8 cellular contexts compared by ENCODE assay signal in the genomic region with DNA sequence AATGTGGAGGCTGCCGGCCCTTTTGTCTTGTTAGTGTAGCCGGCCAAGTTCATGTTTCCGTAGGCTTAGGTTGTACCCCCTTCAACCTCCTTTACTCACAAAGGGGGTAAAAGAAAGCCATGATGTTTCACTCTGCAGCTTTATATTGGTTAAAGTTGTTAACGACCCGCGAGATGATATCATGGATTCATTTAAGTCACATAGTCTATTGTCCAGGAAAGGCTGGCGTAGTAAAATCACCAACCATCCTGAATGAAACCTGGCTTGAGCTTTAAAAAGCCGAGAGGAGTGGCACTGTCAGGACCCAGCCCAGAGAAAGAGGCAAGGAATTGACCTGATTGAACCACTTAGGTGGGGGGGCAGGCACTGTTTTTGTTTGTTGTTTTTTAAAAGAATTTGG. TPM values are rescaled to one million over a fixed set of nuclear protein-coding genes. Genes with fewer than 3 reads are reported as not detected.
A peak's percentile ranks its signal among the peaks of the same experiment; 100 is the strongest.
DNase-seq lines count a peak whose midpoint lies in the region; ATAC-seq, FAIRE-seq and TF ChIP-seq lines count a peak whose summit lies in the region.

No MANE protein-coding gene starts in this region.

- intact Hi-C loops in pancreas (cut with DNase I), result loop anchor here in 1 of 3 donors (10.0 kb wide), 1 partner anchor 214 kb away; a partner anchor contains a TSS

- TF ChIP-seq EP300 in SK-N-SH (IDR thresholded peaks at IDR 0.05; ENCODE audit: borderline replicate concordance in 1 of 2, low read depth in 1 of 2, low read length in 1 of 2), result no peak

- TF ChIP-seq CTCF in GM06990 (IDR thresholded peaks at IDR 0.05; ENCODE audit: insufficient read depth, low read length, poor library complexity, severe bottlenecking), result no peak
- no peak for TF ChIP-seq CTCF in SK-N-SH (IDR thresholded peaks at IDR 0.05)
- no peak for TF ChIP-seq CTCF in fibroblast of pulmonary artery (IDR thresholded peaks at IDR 0.05; ENCODE audit: low read length, missing control alignments)
- TF ChIP-seq CTCF in pancreas (IDR thresholded peaks at IDR 0.05), result no peak

- CTCF ChIA-PET in SK-N-SH (lab: Yijun Ruan, JAX), result interaction anchor here (0.8 to 2.7 kb wide), 5 partner anchors 8 to 535 kb away, joined by 3 to 26 read pairs (median 3); a partner anchor contains a TSS

- H4K20me1 ChIP-seq in SK-N-SH (ENCODE audit: insufficient read depth), result no peaks in the 10 kb centered on the region

- 19% methylated on average over 8 of the region's 8 CpGs for WGBS in SK-N-SH (ENCODE audit: low lambda C conversion rate)
- 2% methylated on average over 8 of the region's 8 CpGs for WGBS in pancreas, 2 donors

- no peaks in the 10 kb centered on the region for H3F3A ChIP-seq in SK-N-SH (replicated peaks; ENCODE audit: insufficient read depth)

- POLR2A ChIA-PET in SK-N-SH (lab: Yijun Ruan, JAX), result no interaction called here

- no peak for TF ChIP-seq RAD21 in SK-N-SH (IDR thresholded peaks at IDR 0.05; ENCODE audit: low read length)

- ATAC-seq in pancreas (peak in 2 of 4 donors; percentile 7 to 10), HG02840 (IDR thresholded peaks at IDR 0.05; ENCODE audit: low FRiP score, unreplicated experiment) (no peak), HG03520 (IDR thresholded peaks at IDR 0.05; ENCODE audit: unreplicated experiment) (no peak)

- H3K9ac ChIP-seq in SK-N-SH, result peak overlapping the region; percentile 74

- H2AFZ ChIP-seq in SK-N-SH (ENCODE audit: low read depth), result peak overlapping the region; percentile 77; the same call in 1 of the 2 replicates

- H3K9me3 ChIP-seq in SK-N-SH, result no peaks in the 10 kb centered on the region
- H3K9me3 ChIP-seq in pancreas, result no peaks in the 10 kb centered on the region

- FAIRE-seq in pancreas (lab: Jason Lieb, UNC), result no peak

- H3K27me3 ChIP-seq in GM06990 (replicated peaks; ENCODE audit: control insufficient read depth, insufficient read depth, low read length), result no peaks in the 10 kb centered on the region
- no peaks in the 10 kb centered on the region for H3K27me3 ChIP-seq in SK-N-SH (ENCODE audit: insufficient read depth)
- no peaks in the 10 kb centered on the region for H3K27me3 ChIP-seq in pancreas

- no peaks in the 10 kb centered on the region for H3K9me2 ChIP-seq in SK-N-SH

- H3K79me2 ChIP-seq in SK-N-SH (ENCODE audit: insufficient read depth), result peaks cover 18% of the 10 kb centered on the region

- H3K4me3 ChIP-seq in GM06990 (replicated peaks; ENCODE audit: low read depth, low read length), result peak overlapping the region; percentile 71
- H3K4me3 ChIP-seq in SK-N-SH (ENCODE audit: low read depth in 2 of 2, low read length in 1 of 2), result peak overlapping the region; percentile 66 to 70
- peak overlapping the region; percentile 80 for H3K4me3 ChIP-seq in fibroblast of pulmonary artery (replicated peaks; ENCODE audit: low read depth, low read length)
- H3K4me3 ChIP-seq in pancreas, result peak overlapping the region; percentile 61 to 99 (median 79)

- H3K36me3 ChIP-seq in GM06990 (ENCODE audit: control insufficient read depth, insufficient read depth, low read length) (peaks cover 7% of the 10 kb centered on the region), SK-N-SH (replicated peaks in 1 of 2; ENCODE audit: control insufficient read depth in 1 of 2, insufficient read depth in 2 of 2, low read length in 1 of 2) (peaks cover 17 to 20% of the 10 kb centered on the region in 2 experiments), pancreas (peaks cover 0 to 18% (median 0%) of the 10 kb centered on the region in 3 donors)

- DNase-seq in GM06990 (ENCODE audit: extremely low read depth, insufficient read length) (no peak), SK-N-SH (no peak), fibroblast of pulmonary artery (ENCODE audit: low read depth) (peak; percentile 17), pancreas (no peak), dedifferentiated amniotic fluid mesenchymal stem cell (ENCODE audit: extremely low spot score) (no peak), NCI-H526 (lab: John Stamatoyannopoulos, UW) (no peak)

- H3K27ac ChIP-seq in SK-N-SH (ENCODE audit: low read depth in 2 of 2, low read length in 1 of 2) (peak overlapping the region; percentile 77 to 80; a peak in 3 of 4 replicates), pancreas (peak overlapping the region; percentile 36 to 86 (median 71))

- H3K4me1 ChIP-seq in SK-N-SH (ENCODE audit: control insufficient read depth in 1 of 2, insufficient read depth in 2 of 2, low read depth in 1 of 2, low read length in 1 of 2) (peaks cover 3 to 5% of the 10 kb centered on the region in 2 experiments; a peak in 2 of 4 replicates), pancreas (peaks cover 5 to 15% (median 7%) of the 10 kb centered on the region in 3 donors)

- H3K4me2 ChIP-seq in SK-N-SH, result peak overlapping the region; percentile 93

TF ChIP-seq in SK-N-SH, 30 proteins besides CTCF, POLR2A, EP300 and RAD21:
- TF ChIP-seq RXRA (IDR thresholded peaks at IDR 0.05; ENCODE audit: borderline replicate concordance, low read depth), result no peak
- TF ChIP-seq, protein P1, sequence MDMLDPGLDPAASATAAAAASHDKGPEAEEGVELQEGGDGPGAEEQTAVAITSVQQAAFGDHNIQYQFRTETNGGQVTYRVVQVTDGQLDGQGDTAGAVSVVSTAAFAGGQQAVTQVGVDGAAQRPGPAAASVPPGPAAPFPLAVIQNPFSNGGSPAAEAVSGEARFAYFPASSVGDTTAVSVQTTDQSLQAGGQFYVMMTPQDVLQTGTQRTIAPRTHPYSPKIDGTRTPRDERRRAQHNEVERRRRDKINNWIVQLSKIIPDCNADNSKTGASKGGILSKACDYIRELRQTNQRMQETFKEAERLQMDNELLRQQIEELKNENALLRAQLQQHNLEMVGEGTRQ (IDR thresholded peaks at IDR 0.05; ENCODE audit: borderline replicate concordance, low read depth, low read length), result no peak
- TF ChIP-seq POLR2AphosphoS5 (IDR thresholded peaks at IDR 0.05; ENCODE audit: low read depth, low read length), result no peak
- no peak for TF ChIP-seq CHD2 (IDR thresholded peaks at IDR 0.05; ENCODE audit: low read length, partially characterized antibody)
- no peak for TF ChIP-seq FOSL2 (IDR thresholded peaks at IDR 0.05; ENCODE audit: borderline replicate concordance, low read depth)
- TF ChIP-seq GABPA (IDR thresholded peaks at IDR 0.05; ENCODE audit: low read depth), result no peak
- no peak for TF ChIP-seq TCF12 (IDR thresholded peaks at IDR 0.05)
- TF ChIP-seq FOXM1 (IDR thresholded peaks at IDR 0.05; ENCODE audit: low read depth), result no peak
- TF ChIP-seq, protein P2, sequence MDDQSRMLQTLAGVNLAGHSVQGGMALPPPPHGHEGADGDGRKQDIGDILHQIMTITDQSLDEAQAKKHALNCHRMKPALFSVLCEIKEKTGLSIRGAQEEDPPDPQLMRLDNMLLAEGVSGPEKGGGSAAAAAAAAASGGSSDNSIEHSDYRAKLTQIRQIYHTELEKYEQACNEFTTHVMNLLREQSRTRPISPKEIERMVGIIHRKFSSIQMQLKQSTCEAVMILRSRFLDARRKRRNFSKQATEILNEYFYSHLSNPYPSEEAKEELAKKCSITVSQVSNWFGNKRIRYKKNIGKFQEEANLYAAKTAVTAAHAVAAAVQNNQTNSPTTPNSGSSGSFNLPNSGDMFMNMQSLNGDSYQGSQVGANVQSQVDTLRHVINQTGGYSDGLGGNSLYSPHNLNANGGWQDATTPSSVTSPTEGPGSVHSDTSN (IDR thresholded peaks at IDR 0.05), result no peak
- TF ChIP-seq JUND (IDR thresholded peaks at IDR 0.05), result no peak
- no peak for TF ChIP-seq SIN3A (IDR thresholded peaks at IDR 0.05; ENCODE audit: borderline replicate concordance, low read depth, low read length)
TF ChIP-seq in SK-N-SH: peak in this region for 0.

RNA-seq across cellular contexts. Expression of a gene that starts 1.3 kb away (rescaled TPM):
- 28.9 and 33.2 TPM in 2 replicates for polyA plus RNA-seq in SK-N-SH (2012; rRNA removed)
- 36.3 and 41.1 TPM in 2 replicates for polyA plus RNA-seq in SK-N-SH (2012; cell fraction: cytosol; rRNA removed)
- 22.3 and 23.3 TPM in 2 replicates for polyA plus RNA-seq in SK-N-SH (2012; cell fraction: nucleus; rRNA removed)
- total RNA-seq in pancreas, result 10 to 100 TPM in 2 of 6 donors, 1 to 10 TPM in 4; 5.1 to 15.8 (median 8.3) TPM
- polyA plus RNA-seq in pancreas, result 1 to 10 TPM; 7.1 to 9.5 TPM

RNA-seq across cellular contexts. Expression of a gene that starts 5.4 kb away (rescaled TPM):
- 47.3 and 53.7 TPM in 2 replicates for polyA plus RNA-seq in SK-N-SH (2012; rRNA removed)
- 39.1 and 39.3 TPM in 2 replicates for polyA plus RNA-seq in SK-N-SH (2012; cell fraction: cytosol; rRNA removed)
- 88.6 and 122 TPM in 2 replicates for polyA plus RNA-seq in SK-N-SH (2012; cell fraction: nucleus; rRNA removed)
- 10 to 100 TPM in 2 of 6 donors, 1 to 10 TPM in 4; 4.3 to 12.2 (median 6.5) TPM for total RNA-seq in pancreas
- 10 to 100 TPM; 19.8 to 22.9 TPM for polyA plus RNA-seq in pancreas

RNA-seq across cellular contexts. Expression of a gene that starts 17.7 kb away (rescaled TPM):
- polyA plus RNA-seq in SK-N-SH (2012; rRNA removed) (4.5 and 6.1 TPM in 2 replicates), pancreas (10 to 100 TPM; 23.7 to 58.9 TPM)
- polyA plus RNA-seq in SK-N-SH (2012; cell fraction: cytosol; rRNA removed), result 1.7 and 2.7 TPM in 2 replicates
- polyA plus RNA-seq in SK-N-SH (2012; cell fraction: nucleus; rRNA removed), result 14.3 and 15.2 TPM in 2 replicates
- total RNA-seq in pancreas, result 10 to 100 TPM; 23.4 to 42.1 (median 31.6) TPM

RNA-seq across cellular contexts. Expression of a gene that starts 46.3 kb away (rescaled TPM):
- polyA plus RNA-seq in SK-N-SH (2012; rRNA removed) (10.9 and 11.8 TPM in 2 replicates), pancreas (10 to 100 TPM in 1 of 2 donors, 1 to 10 TPM in 1; 4.8 to 10.2 TPM)
- polyA plus RNA-seq in SK-N-SH (2012; cell fraction: cytosol; rRNA removed), result 9.7 and 11.0 TPM in 2 replicates
- 17.1 and 23.0 TPM in 2 replicates for polyA plus RNA-seq in SK-N-SH (2012; cell fraction: nucleus; rRNA removed)
- 10 to 100 TPM in 2 of 6 donors, 1 to 10 TPM in 4; 6.5 to 11.2 (median 9.3) TPM for total RNA-seq in pancreas
